ENCODE assay signal across 8 cellular contexts in the genomic region with DNA sequence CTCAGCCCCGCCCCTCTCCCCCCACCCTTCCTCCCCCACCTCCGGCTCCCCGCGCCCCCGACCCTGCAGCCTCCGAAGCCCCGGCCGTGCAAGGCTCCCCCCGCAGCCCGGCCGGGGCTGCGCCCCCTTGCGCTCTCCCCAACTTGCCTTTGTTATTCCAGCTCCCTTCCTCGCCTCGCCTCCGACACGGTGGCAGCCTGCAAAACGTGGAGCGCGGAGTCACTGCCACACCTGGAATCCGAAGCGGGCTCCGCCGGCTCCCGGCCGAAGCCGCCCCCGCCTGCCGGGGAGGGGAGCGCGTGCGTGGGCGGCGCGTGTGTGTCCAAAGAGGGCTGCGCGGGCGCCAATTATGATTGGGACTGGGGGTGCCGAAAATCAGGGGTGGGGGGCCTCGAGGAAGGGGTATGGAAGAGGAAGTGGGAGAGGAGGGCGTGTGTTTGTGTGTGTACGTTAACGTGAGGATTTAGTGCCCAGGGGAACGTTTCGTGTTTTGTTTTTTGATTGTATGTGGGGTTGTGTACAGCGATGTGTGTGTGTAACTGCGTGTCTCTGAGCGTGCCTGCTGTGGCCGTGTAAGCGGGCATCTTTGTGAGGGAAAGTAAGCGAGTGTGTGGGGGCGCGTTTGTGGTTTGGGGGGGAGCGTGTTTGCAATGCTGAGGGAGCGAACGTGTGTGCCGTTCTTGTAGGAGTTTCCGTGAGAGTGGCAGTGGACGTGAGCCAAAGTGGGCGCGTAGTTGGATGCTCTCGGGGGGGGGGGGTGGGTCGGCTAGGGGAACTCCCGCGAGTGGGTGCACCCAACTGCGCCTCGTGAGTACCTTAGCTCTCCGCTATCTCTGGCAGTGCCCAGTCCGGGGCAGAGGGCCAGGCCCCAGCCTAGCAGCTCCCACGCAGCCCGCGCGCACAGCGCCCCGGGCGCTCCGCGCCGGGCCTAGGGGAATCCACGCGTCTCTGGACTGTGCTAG. TPM values are rescaled to one million over a fixed set of nuclear protein-coding genes. Genes with fewer than 3 reads are reported as not detected.
DNase-seq lines count a peak whose midpoint lies in the region; ATAC-seq and TF ChIP-seq lines count a peak whose summit lies in the region.

No MANE protein-coding gene starts in this region.

- ATAC-seq in naive thymus-derived CD8-positive, alpha-beta T cell: peak; percentile 35 to 36
- peak; percentile 55 for ATAC-seq in stimulated activated effector memory CD8-positive, alpha-beta T cell treated with anti-CD3 and anti-CD28 coated beads, Interleukin-12 subunit alpha, Interleukin-12 subunit beta, amount 100 ng/mL, for 72 hours
- ATAC-seq in HG03097 (IDR thresholded peaks at IDR 0.05; ENCODE audit: low FRiP score, unreplicated experiment): no peak

- peak overlapping the region; percentile 67 for H3K4me3 ChIP-seq in fibroblast of the aortic adventitia (ENCODE audit: low read depth, low read length)

- TF ChIP-seq CTCF in fibroblast of the aortic adventitia (IDR thresholded peaks at IDR 0.05; ENCODE audit: insufficient read depth, low read length): peak; percentile 25

- peaks cover 5 to 14% (median 7%) of the 10 kb centered on the region in 3 donors for H3K4me1 Mint-ChIP-seq in IgD-negative memory B cell
- H3K4me1 Mint-ChIP-seq in naive thymus-derived CD8-positive, alpha-beta T cell: peaks cover 28 to 72% (median 57%) of the 10 kb centered on the region in 4 donors
- H3K4me1 Mint-ChIP-seq in stimulated activated effector memory CD8-positive, alpha-beta T cell treated with anti-CD3 and anti-CD28 coated beads, Interleukin-12 subunit alpha, Interleukin-12 subunit beta, amount 100 ng/mL, for 72 hours: peaks cover 51% of the 10 kb centered on the region

- H3K9me3 Mint-ChIP-seq in IgD-negative memory B cell: no peaks in the 10 kb centered on the region
- H3K9me3 Mint-ChIP-seq in naive thymus-derived CD8-positive, alpha-beta T cell: no peaks in the 10 kb centered on the region
- H3K9me3 Mint-ChIP-seq in stimulated activated effector memory CD8-positive, alpha-beta T cell treated with anti-CD3 and anti-CD28 coated beads, Interleukin-12 subunit alpha, Interleukin-12 subunit beta, amount 100 ng/mL, for 72 hours: no peaks in the 10 kb centered on the region

- peaks cover 23% of the 10 kb centered on the region for H3K27me3 Mint-ChIP-seq in IgD-negative memory B cell
- no peaks in the 10 kb centered on the region for H3K27me3 Mint-ChIP-seq in naive thymus-derived CD8-positive, alpha-beta T cell

- DNase-seq in Caki2 (ENCODE audit: low read depth): peak; percentile 85
- DNase-seq in RPMI7951 (ENCODE audit: low read depth): peak; percentile 84
- DNase-seq in activated effector memory CD4-positive, alpha-beta T cell treated with anti-CD3 and anti-CD28 coated beads, Interleukin-2, amount 50 U/mL, for 16 hours: peak; percentile 94
- DNase-seq in fibroblast of the aortic adventitia (ENCODE audit: low read depth): peak; percentile 93
- peak; percentile 74 to 89 (median 84) for DNase-seq in naive thymus-derived CD8-positive, alpha-beta T cell
- peak; percentile 84 to 91 for DNase-seq in stimulated activated effector memory CD8-positive, alpha-beta T cell treated with anti-CD3 and anti-CD28 coated beads, Interleukin-12 subunit alpha, Interleukin-12 subunit beta, amount 100 ng/mL, for 72 hours (ENCODE audit: low spot score in 2 of 2)

- in situ Hi-C loops in Caki2 (cut with HindIII; ENCODE audit: low pct_unique_long_range_greater_than_20kb, low sequenced_read_pairs): no loop called here

- H3K27ac Mint-ChIP-seq in IgD-negative memory B cell: peak overlapping the region in 1 of 3 donors; percentile 64
- peak overlapping the region; percentile 27 to 97 (median 89) for H3K27ac Mint-ChIP-seq in naive thymus-derived CD8-positive, alpha-beta T cell
- H3K27ac Mint-ChIP-seq in stimulated activated effector memory CD8-positive, alpha-beta T cell treated with anti-CD3 and anti-CD28 coated beads, Interleukin-12 subunit alpha, Interleukin-12 subunit beta, amount 100 ng/mL, for 72 hours: peak overlapping the region; percentile 15

- H3K36me3 Mint-ChIP-seq in IgD-negative memory B cell: no peaks in the 10 kb centered on the region
- no peaks in the 10 kb centered on the region for H3K36me3 Mint-ChIP-seq in naive thymus-derived CD8-positive, alpha-beta T cell
- peaks cover 6% of the 10 kb centered on the region for H3K36me3 Mint-ChIP-seq in stimulated activated effector memory CD8-positive, alpha-beta T cell treated with anti-CD3 and anti-CD28 coated beads, Interleukin-12 subunit alpha, Interleukin-12 subunit beta, amount 100 ng/mL, for 72 hours

- H3K4me3 Mint-ChIP-seq in IgD-negative memory B cell: peak overlapping the region; percentile 88 to 100 (median 92)
- peak overlapping the region; percentile 80 to 99 (median 92) for H3K4me3 Mint-ChIP-seq in naive thymus-derived CD8-positive, alpha-beta T cell
- peak overlapping the region; percentile 75 for H3K4me3 Mint-ChIP-seq in stimulated activated effector memory CD8-positive, alpha-beta T cell treated with anti-CD3 and anti-CD28 coated beads, Interleukin-12 subunit alpha, Interleukin-12 subunit beta, amount 100 ng/mL, for 72 hours

- POLR2A ChIA-PET in naive thymus-derived CD8-positive, alpha-beta T cell (lab: Charles Lee): interaction anchor here (0.6 to 2.3 kb wide), 10 partner anchors 14 to 301 kb away, joined by 3 to 7 read pairs (median 3); no protein-coding TSS in a partner anchor

RNA-seq across cellular contexts. Expression of gene ZMIZ1, which starts 1.2 kb away (rescaled TPM):
- 17.4 and 24.1 TPM in 2 replicates for total RNA-seq in Caki2 (2014; rRNA removed; shearing (Covaris generic); ENCODE audit: low replicate concordance)
- polyA plus RNA-seq in IgD-negative memory B cell: 4.6 TPM
- total RNA-seq in RPMI7951 (2014; rRNA removed; shearing (Covaris generic)): 15.4 and 20.2 TPM in 2 replicates
- total RNA-seq in fibroblast of the aortic adventitia (ENCODE audit: low replicate concordance): 15.0 and 28.1 TPM in 2 replicates
- 10 to 100 TPM; 11.2 to 11.6 TPM for total RNA-seq in naive thymus-derived CD8-positive, alpha-beta T cell
- 1 to 10 TPM; 1.4 to 2.7 (median 2.6) TPM for polyA plus RNA-seq in naive thymus-derived CD8-positive, alpha-beta T cell
